Comparison of ENCODE assay signal across 2 cellular contexts in genomic region chr4:152784490-152785195, GRCh38.
TF ChIP-seq lines count a peak whose summit lies in the region.

No MANE protein-coding gene starts in this region.

TF ChIP-seq in HCT116, 20 proteins besides CTCF, POLR2A, EP300 and RAD21:
- no peak for TF ChIP-seq REST (IDR thresholded peaks at IDR 0.05; ENCODE audit: low read depth)
- TF ChIP-seq ZBTB33 (IDR thresholded peaks at IDR 0.05; ENCODE audit: extremely low read depth, insufficient replicate concordance, low read length): no peak
- no peak for TF ChIP-seq ZNF274 (IDR thresholded peaks at IDR 0.05; ENCODE audit: low read depth, low read length)
- TF ChIP-seq SRF (IDR thresholded peaks at IDR 0.05; ENCODE audit: low read depth): no peak
- TF ChIP-seq FOSL1 (IDR thresholded peaks at IDR 0.05; ENCODE audit: low read depth): no peak
- no peak for TF ChIP-seq ELF1 (IDR thresholded peaks at IDR 0.05; ENCODE audit: borderline replicate concordance, low read depth)
- no peak for TF ChIP-seq EZH2 (IDR thresholded peaks at IDR 0.05)
- no peak for TF ChIP-seq TCF7L2 (IDR thresholded peaks at IDR 0.05; ENCODE audit: borderline replicate concordance, extremely low read depth, insufficient read depth, insufficient read length)
- TF ChIP-seq POLR2AphosphoS5 (IDR thresholded peaks at IDR 0.05; ENCODE audit: low read depth, low read length): no peak
- no peak for TF ChIP-seq CEBPB (IDR thresholded peaks at IDR 0.05; ENCODE audit: low read depth)
- TF ChIP-seq EZH2phosphoT487 (IDR thresholded peaks at IDR 0.05; ENCODE audit: borderline replicate concordance): no peak
- no peak for TF ChIP-seq SIN3A (IDR thresholded peaks at IDR 0.05; ENCODE audit: low read depth)
- TF ChIP-seq CBX3 (IDR thresholded peaks at IDR 0.05; ENCODE audit: low read depth): no peak
- TF ChIP-seq JUND (IDR thresholded peaks at IDR 0.05): no peak
TF ChIP-seq in HCT116: peak in this region for 0.

TF ChIP-seq in SK-N-SH treated with all-trans-retinoic acid at 6 μM for 48 hours, 23 proteins besides CTCF, POLR2A, EP300 and RAD21:
- TF ChIP-seq CSDC2 (CRISPR knock-in tag; IDR thresholded peaks at IDR 0.05) (no peak), TSHZ2 (CRISPR knock-in tag; IDR thresholded peaks at IDR 0.05) (no peak), BACH2 (CRISPR knock-in tag; IDR thresholded peaks at IDR 0.05; ENCODE audit: borderline replicate concordance) (no peak), ESRRG (CRISPR knock-in tag; IDR thresholded peaks at IDR 0.05) (no peak), ZFP30 (CRISPR knock-in tag; IDR thresholded peaks at IDR 0.05) (no peak), CREB5 (CRISPR knock-in tag; IDR thresholded peaks at IDR 0.05; ENCODE audit: low read depth) (no peak), ARNTL (CRISPR knock-in tag; IDR thresholded peaks at IDR 0.05; ENCODE audit: borderline replicate concordance, low read depth) (no peak), TOX (CRISPR knock-in tag; IDR thresholded peaks at IDR 0.05; ENCODE audit: borderline replicate concordance) (no peak), GLIS3 (CRISPR knock-in tag; IDR thresholded peaks at IDR 0.05) (no peak), ISL1 (CRISPR knock-in tag; IDR thresholded peaks at IDR 0.05) (no peak), PPARA (CRISPR knock-in tag; IDR thresholded peaks at IDR 0.05; ENCODE audit: borderline replicate concordance) (no peak), ZC3H10 (CRISPR knock-in tag; IDR thresholded peaks at IDR 0.05) (no peak), PATZ1 (CRISPR knock-in tag; IDR thresholded peaks at IDR 0.05; ENCODE audit: borderline replicate concordance) (no peak), POU6F1 (CRISPR knock-in tag; IDR thresholded peaks at IDR 0.05; ENCODE audit: borderline replicate concordance, low read depth) (no peak), ZNF70 (CRISPR knock-in tag; IDR thresholded peaks at IDR 0.05) (no peak), ZFP3 (CRISPR knock-in tag; IDR thresholded peaks at IDR 0.05) (no peak), OSR1 (CRISPR knock-in tag; IDR thresholded peaks at IDR 0.05) (no peak), ZNF565 (CRISPR knock-in tag; conservative IDR thresholded peaks at IDR 0.05; ENCODE audit: low read depth) (no peak), TCF4 (CRISPR knock-in tag; IDR thresholded peaks at IDR 0.05; ENCODE audit: borderline replicate concordance) (no peak), RARB (CRISPR knock-in tag; IDR thresholded peaks at IDR 0.05) (no peak)
